ENCODE assay signal across 8 cellular contexts in the genomic region with DNA sequence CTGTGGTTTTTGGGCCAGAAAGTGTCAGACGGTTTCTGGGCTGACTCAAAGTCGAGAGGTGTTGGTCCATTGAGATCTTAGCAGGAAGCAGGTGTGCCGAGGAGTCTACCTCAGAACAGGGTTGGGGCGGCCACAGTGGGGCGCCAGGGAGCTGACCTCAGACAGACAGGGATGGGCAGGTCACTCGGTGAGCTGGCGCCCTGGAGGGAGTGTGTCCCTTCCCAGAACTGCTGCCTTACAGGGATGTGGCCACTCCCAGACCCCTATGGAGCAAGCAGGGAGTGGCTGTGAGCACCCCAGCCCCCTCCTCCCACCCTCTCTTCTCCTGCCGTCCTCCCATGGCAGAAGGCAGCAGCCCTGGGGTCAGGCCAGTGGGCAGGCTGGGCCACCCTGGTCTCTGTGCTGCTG. TPM values are rescaled to one million over a fixed set of nuclear protein-coding genes. Genes with fewer than 3 reads are reported as not detected.
A peak's percentile ranks its signal among the peaks of the same experiment; 100 is the strongest.
DNase-seq lines count a peak whose midpoint lies in the region; ATAC-seq and TF ChIP-seq lines count a peak whose summit lies in the region.

No MANE protein-coding gene starts in this region.

- no peak overlapping the region for H3K4me3 Mint-ChIP-seq in activated naive CD8-positive, alpha-beta T cell treated with anti-CD3 and anti-CD28 coated beads for 36 hours
- H3K4me3 Mint-ChIP-seq in neural crest cell: no peak overlapping the region
- H3K4me3 Mint-ChIP-seq in natural killer cell treated with Interleukin-12 subunit alpha and Interleukin-12 subunit beta and Interleukin-15 and Interleukin-18, amount 100 ng/mL, for 72 hours: no peak overlapping the region

- H3K27me3 Mint-ChIP-seq in activated naive CD8-positive, alpha-beta T cell treated with anti-CD3 and anti-CD28 coated beads for 36 hours: no peaks in the 10 kb centered on the region
- no peaks in the 10 kb centered on the region for H3K27me3 Mint-ChIP-seq in neural crest cell (ENCODE audit: low read depth)
- H3K27me3 Mint-ChIP-seq in natural killer cell treated with Interleukin-12 subunit alpha and Interleukin-12 subunit beta and Interleukin-15 and Interleukin-18, amount 100 ng/mL, for 72 hours: peaks cover 0 to 3% of the 10 kb centered on the region in 2 donors

- TF ChIP-seq CTCF in neural crest cell (conservative IDR thresholded peaks at IDR 0.05) (peak; percentile 42), lower leg skin (IDR thresholded peaks at IDR 0.05) (no peak)

- ATAC-seq in natural killer cell treated with Interleukin-12 subunit alpha and Interleukin-12 subunit beta and Interleukin-15 and Interleukin-18, amount 100 ng/mL, for 72 hours: no peak

- DNase-seq in NCI-H510A treated with DMSO at 0.1 percent for 48 hours (lab: John Stamatoyannopoulos, UW): peak; percentile 3
- DNase-seq in NCI-H510A (lab: John Stamatoyannopoulos, UW): no peak
- DNase-seq in LoVo (ENCODE audit: low spot score): peak; percentile 41
- peak; percentile 46 for DNase-seq in activated naive CD8-positive, alpha-beta T cell treated with anti-CD3 and anti-CD28 coated beads for 36 hours
- no peak for DNase-seq in neural crest cell (ENCODE audit: low read depth, low spot score)
- no peak for DNase-seq in natural killer cell treated with Interleukin-12 subunit alpha and Interleukin-12 subunit beta and Interleukin-15 and Interleukin-18, amount 100 ng/mL, for 72 hours (ENCODE audit: low spot score)
- DNase-seq in occipital lobe (lab: John Stamatoyannopoulos, UW): no peak
- DNase-seq in lower leg skin (ENCODE audit: low spot score in 2 of 2): no peak

- no peak overlapping the region for H3K4me3 ChIP-seq in lower leg skin (ENCODE audit: low read depth, poor library complexity, severe bottlenecking)

- H3K9me3 Mint-ChIP-seq in activated naive CD8-positive, alpha-beta T cell treated with anti-CD3 and anti-CD28 coated beads for 36 hours: no peaks in the 10 kb centered on the region
- no peaks in the 10 kb centered on the region for H3K9me3 Mint-ChIP-seq in neural crest cell
- no peaks in the 10 kb centered on the region for H3K9me3 Mint-ChIP-seq in natural killer cell treated with Interleukin-12 subunit alpha and Interleukin-12 subunit beta and Interleukin-15 and Interleukin-18, amount 100 ng/mL, for 72 hours

- 34 to 42% methylated on average over 8 of the region's 8 CpGs for WGBS in lower leg skin, 2 donors

- no peak overlapping the region for H3K27ac Mint-ChIP-seq in activated naive CD8-positive, alpha-beta T cell treated with anti-CD3 and anti-CD28 coated beads for 36 hours
- no peak overlapping the region for H3K27ac Mint-ChIP-seq in neural crest cell (ENCODE audit: unreplicated experiment)
- H3K27ac Mint-ChIP-seq in natural killer cell treated with Interleukin-12 subunit alpha and Interleukin-12 subunit beta and Interleukin-15 and Interleukin-18, amount 100 ng/mL, for 72 hours: no peak overlapping the region

- intact Hi-C loops in lower leg skin (cut with DNase I; ENCODE audit: low total_unique reads): no loop called here

- TF ChIP-seq POLR2A in lower leg skin (IDR thresholded peaks at IDR 0.05): no peak

- H3K4me1 Mint-ChIP-seq in activated naive CD8-positive, alpha-beta T cell treated with anti-CD3 and anti-CD28 coated beads for 36 hours: peaks cover 8% of the 10 kb centered on the region
- peaks cover 14% of the 10 kb centered on the region for H3K4me1 Mint-ChIP-seq in neural crest cell
- peaks cover 7 to 9% of the 10 kb centered on the region in 2 donors for H3K4me1 Mint-ChIP-seq in natural killer cell treated with Interleukin-12 subunit alpha and Interleukin-12 subunit beta and Interleukin-15 and Interleukin-18, amount 100 ng/mL, for 72 hours (ENCODE audit: low read depth in 2 of 2)

- no peaks in the 10 kb centered on the region for H3K36me3 Mint-ChIP-seq in activated naive CD8-positive, alpha-beta T cell treated with anti-CD3 and anti-CD28 coated beads for 36 hours
- H3K36me3 Mint-ChIP-seq in neural crest cell (ENCODE audit: low read depth): no peaks in the 10 kb centered on the region
- H3K36me3 Mint-ChIP-seq in natural killer cell treated with Interleukin-12 subunit alpha and Interleukin-12 subunit beta and Interleukin-15 and Interleukin-18, amount 100 ng/mL, for 72 hours: no peaks in the 10 kb centered on the region

RNA-seq across cellular contexts. Expression of gene DPEP1, which starts 14.0 kb away (rescaled TPM):
- under 1 TPM in 1 of 2 experiments, not detected in 1; 0.16 TPM for total RNA-seq in activated naive CD8-positive, alpha-beta T cell treated with anti-CD3 and anti-CD28 coated beads for 36 hours
- total RNA-seq in neural crest cell: 0.21 and 0.41 TPM in 2 replicates
- not detected for total RNA-seq in natural killer cell treated with Interleukin-12 subunit alpha and Interleukin-12 subunit beta and Interleukin-15 and Interleukin-18, amount 100 ng/mL, for 72 hours
- 3.9 TPM for total RNA-seq in occipital lobe
- 1 to 10 TPM in 2 of 4 donors, not detected in 2; 1.7 to 3.7 TPM for total RNA-seq in lower leg skin

RNA-seq across cellular contexts. Expression of gene CPNE7, which starts 23.9 kb away (rescaled TPM):
- total RNA-seq in activated naive CD8-positive, alpha-beta T cell treated with anti-CD3 and anti-CD28 coated beads for 36 hours: 1 to 10 TPM; 5.7 to 6.0 TPM
- total RNA-seq in neural crest cell: 2.7 and 3.1 TPM in 2 replicates
- 1 to 10 TPM in 1 of 2 donors, under 1 TPM in 1; 0.81 to 4.2 TPM for total RNA-seq in natural killer cell treated with Interleukin-12 subunit alpha and Interleukin-12 subunit beta and Interleukin-15 and Interleukin-18, amount 100 ng/mL, for 72 hours
- total RNA-seq in occipital lobe: 14.8 TPM
- total RNA-seq in lower leg skin: 1 to 10 TPM; 1.1 to 3.3 (median 2.5) TPM

RNA-seq across cellular contexts. Expression of gene RPL13, which starts 39.0 kb away (rescaled TPM):
- total RNA-seq in activated naive CD8-positive, alpha-beta T cell treated with anti-CD3 and anti-CD28 coated beads for 36 hours: 1,000 to 10,000 TPM; 2,814 to 2,845 TPM
- total RNA-seq in neural crest cell (2,012 and 2,013 TPM in 2 replicates), occipital lobe (2,357 TPM), lower leg skin (over 10,000 TPM in 2 of 4 donors, 1,000 to 10,000 TPM in 2; 8,523 to 25,229 (median 9,742) TPM)
- 1,000 to 10,000 TPM; 1,294 to 1,944 TPM for total RNA-seq in natural killer cell treated with Interleukin-12 subunit alpha and Interleukin-12 subunit beta and Interleukin-15 and Interleukin-18, amount 100 ng/mL, for 72 hours

RNA-seq across cellular contexts. Expression of gene CHMP1A, which starts 58.1 kb away (rescaled TPM):
- 10 to 100 TPM; 70.7 to 73.9 TPM for total RNA-seq in activated naive CD8-positive, alpha-beta T cell treated with anti-CD3 and anti-CD28 coated beads for 36 hours
- total RNA-seq in neural crest cell: 93.9 and 102 TPM in 2 replicates
- total RNA-seq in natural killer cell treated with Interleukin-12 subunit alpha and Interleukin-12 subunit beta and Interleukin-15 and Interleukin-18, amount 100 ng/mL, for 72 hours: 100 to 1,000 TPM in 1 of 2 donors, 10 to 100 TPM in 1; 92.8 to 146 TPM
- 66.4 TPM for total RNA-seq in occipital lobe
- total RNA-seq in lower leg skin: 100 to 1,000 TPM in 1 of 4 donors, 10 to 100 TPM in 3; 78.3 to 141 (median 91.1) TPM

RNA-seq across cellular contexts. Expression of gene SPATA33, which starts 58.2 kb away (rescaled TPM):
- 10 to 100 TPM in 1 of 2 experiments, 1 to 10 TPM in 1; 7.0 to 10.2 TPM for total RNA-seq in activated naive CD8-positive, alpha-beta T cell treated with anti-CD3 and anti-CD28 coated beads for 36 hours
- total RNA-seq in neural crest cell (41.7 and 42.6 TPM in 2 replicates), occipital lobe (4.8 TPM), lower leg skin (1 to 10 TPM; 1.1 to 4.1 (median 2.5) TPM)
- total RNA-seq in natural killer cell treated with Interleukin-12 subunit alpha and Interleukin-12 subunit beta and Interleukin-15 and Interleukin-18, amount 100 ng/mL, for 72 hours: 10 to 100 TPM in 1 of 2 donors, 1 to 10 TPM in 1; 9.3 to 19.1 TPM

Comparison
In these comparisons a context has a peak if more than half of its experiments do, and no peak if none do; other contexts are left out.
1. DNase-seq: peak in NCI-H510A treated with DMSO at 0.1 percent for 48 hours (single experiment), LoVo (single experiment) and activated naive CD8-positive, alpha-beta T cell treated with anti-CD3 and anti-CD28 coated beads for 36 hours (single experiment); none in NCI-H510A (single experiment), neural crest cell (single experiment), natural killer cell treated with Interleukin-12 subunit alpha and Interleukin-12 subunit beta and Interleukin-15 and Interleukin-18, amount 100 ng/mL, for 72 hours (single experiment), occipital lobe (single experiment) and lower leg skin (0 of 2).